27 cellular contexts compared by ENCODE assay signal in genomic region chr19:6034512-6034911, GRCh38.
"Had no signal": no experiment of that assay in that cellular context is flagged by ENCODE, and none has a peak within 500 bp of the region (broad histone marks: within the 10 kb centered on the region; RNA-seq: fewer than 3 reads in every experiment).

No MANE protein-coding gene starts in this region.

- H3K4me1 Mint-ChIP-seq: natural killer cell, WTC11 had no signal

- FAIRE-seq: urothelium cell line had no signal

- H3K9me3 ChIP-seq: adrenal gland, body of pancreas, lower lobe of right lung, prostate gland, SJSA1, stomach had no signal

- DNase-seq: activated CD4-positive, alpha-beta T cell treated with anti-CD3 and anti-CD28 coated beads for 1 hour; activated CD4-positive, alpha-beta T cell treated with anti-CD3 and anti-CD28 coated beads, Interleukin-2, amount 50 U/mL, for 1 hour; activated CD8-positive, alpha-beta T cell treated with anti-CD3 and anti-CD28 coated beads for 36 hours; activated naive CD4-positive, alpha-beta T cell treated with anti-CD3 and anti-CD28 coated beads for 36 hours; activated naive CD8-positive, alpha-beta T cell treated with anti-CD3 and anti-CD28 coated beads for 36 hours; activated T-cell treated with anti-CD3 and anti-CD28 coated beads, Interleukin-2, amount 50 U/mL, for 4 hours; aorta; body of pancreas; cerebellar nuclear complex; cortex of kidney; hippocampal formation; mesenchymal stem cell; natural killer cell; retina; stimulated activated CD4-positive, alpha-beta T cell treated with anti-CD3 and anti-CD28 coated beads, Interleukin-1b, Interleukin-23, amount 100 ng/mL, for 48 hours; stimulated activated CD4-positive, alpha-beta T cell treated with anti-CD3 and anti-CD28 coated beads, Interleukin-4, amount 100 ng/mL, for 4 hours; stimulated activated naive B cell treated with anti-CD40 and anti-IgM and Interleukin-4, amounts not matched to agents 10 μg/mL and 1 μg/mL and 100 μg/mL, for 72 hours; stomach; T-helper 2 cell had no signal

- H3K27ac ChIP-seq: adrenal gland, body of pancreas, lower lobe of right lung, SJSA1, stomach had no signal

- H3K27ac Mint-ChIP-seq: activated CD8-positive, alpha-beta T cell treated with anti-CD3 and anti-CD28 coated beads for 36 hours; activated naive CD4-positive, alpha-beta T cell treated with anti-CD3 and anti-CD28 coated beads for 36 hours; activated naive CD8-positive, alpha-beta T cell treated with anti-CD3 and anti-CD28 coated beads for 36 hours; natural killer cell; stimulated activated naive B cell treated with anti-CD40 and anti-IgM and Interleukin-4, amounts not matched to agents 10 μg/mL and 1 μg/mL and 100 μg/mL, for 72 hours; WTC11 had no signal

- ATAC-seq: activated CD8-positive, alpha-beta T cell treated with anti-CD3 and anti-CD28 coated beads for 36 hours; activated T-cell treated with anti-CD3 and anti-CD28 coated beads, Interleukin-2, amount 50 U/mL, for 4 hours; body of pancreas; lower lobe of right lung; natural killer cell; stimulated activated naive B cell treated with anti-CD40 and anti-IgM and Interleukin-4, amounts not matched to agents 10 μg/mL and 1 μg/mL and 100 μg/mL, for 72 hours; WTC11 had no signal

- H3K4me3 Mint-ChIP-seq: activated CD8-positive, alpha-beta T cell treated with anti-CD3 and anti-CD28 coated beads for 36 hours; activated naive CD4-positive, alpha-beta T cell treated with anti-CD3 and anti-CD28 coated beads for 36 hours; activated naive CD8-positive, alpha-beta T cell treated with anti-CD3 and anti-CD28 coated beads for 36 hours; activated T-cell treated with anti-CD3 and anti-CD28 coated beads, Interleukin-2, amount 50 U/mL, for 4 hours; natural killer cell; stimulated activated naive B cell treated with anti-CD40 and anti-IgM and Interleukin-4, amounts not matched to agents 10 μg/mL and 1 μg/mL and 100 μg/mL, for 72 hours; WTC11 had no signal

- H3K4me1 ChIP-seq: adrenal gland, body of pancreas, lower lobe of right lung, prostate gland, SJSA1, stomach, tibial artery had no signal

- H3K36me3 ChIP-seq: adrenal gland, prostate gland, SJSA1 had no signal

- H3K27me3 ChIP-seq: adrenal gland, body of pancreas, SJSA1, stomach, tibial artery had no signal

- H3K36me3 Mint-ChIP-seq: natural killer cell; stimulated activated naive B cell treated with anti-CD40 and anti-IgM and Interleukin-4, amounts not matched to agents 10 μg/mL and 1 μg/mL and 100 μg/mL, for 72 hours; WTC11 had no signal

- H3K9me3 Mint-ChIP-seq: activated CD8-positive, alpha-beta T cell treated with anti-CD3 and anti-CD28 coated beads for 36 hours; activated naive CD4-positive, alpha-beta T cell treated with anti-CD3 and anti-CD28 coated beads for 36 hours; activated naive CD8-positive, alpha-beta T cell treated with anti-CD3 and anti-CD28 coated beads for 36 hours; activated T-cell treated with anti-CD3 and anti-CD28 coated beads, Interleukin-2, amount 50 U/mL, for 4 hours; natural killer cell; stimulated activated naive B cell treated with anti-CD40 and anti-IgM and Interleukin-4, amounts not matched to agents 10 μg/mL and 1 μg/mL and 100 μg/mL, for 72 hours; WTC11 had no signal

- H3K4me3 ChIP-seq: adrenal gland, body of pancreas, lower lobe of right lung, prostate gland, SJSA1, smooth muscle cell, stomach, tibial artery had no signal

- H3K27me3 Mint-ChIP-seq: activated CD8-positive, alpha-beta T cell treated with anti-CD3 and anti-CD28 coated beads for 36 hours; activated naive CD8-positive, alpha-beta T cell treated with anti-CD3 and anti-CD28 coated beads for 36 hours; stimulated activated naive B cell treated with anti-CD40 and anti-IgM and Interleukin-4, amounts not matched to agents 10 μg/mL and 1 μg/mL and 100 μg/mL, for 72 hours had no signal
